7 cellular contexts compared by ENCODE assay signal in the genomic region with DNA sequence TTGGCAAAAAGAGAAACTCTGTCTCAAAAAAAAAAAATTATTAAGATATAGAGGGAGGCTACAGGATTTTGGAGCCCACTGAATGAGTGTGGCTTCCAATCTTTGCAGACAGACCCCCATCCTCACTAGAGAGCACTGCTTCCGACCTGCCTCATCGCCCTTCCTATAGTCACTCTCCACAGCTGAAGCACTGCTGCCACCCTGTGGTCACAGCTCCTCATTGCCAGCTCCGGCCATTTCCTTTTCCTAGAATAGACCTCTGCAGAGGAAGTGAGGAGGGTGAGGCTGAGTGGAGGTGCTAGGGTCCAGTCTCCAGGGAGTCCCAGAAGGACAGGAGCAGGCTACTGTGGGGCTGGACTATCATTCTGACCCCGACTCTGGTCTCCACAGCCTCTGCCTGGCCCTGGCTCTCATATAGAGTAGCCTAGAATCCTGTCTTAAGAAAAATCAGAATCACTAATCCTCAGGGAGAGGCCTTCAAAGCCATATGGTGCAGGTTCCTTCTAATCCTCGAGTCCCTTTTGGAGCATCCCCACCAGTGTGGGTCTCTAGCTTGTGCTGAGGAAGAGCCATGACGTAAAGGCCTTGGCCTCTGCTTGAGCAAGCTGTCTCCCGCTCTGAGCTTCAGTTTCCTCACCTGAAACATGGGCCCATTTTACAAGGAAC. TPM values are rescaled to one million over a fixed set of nuclear protein-coding genes. Genes with fewer than 3 reads are reported as not detected.
DNase-seq lines count a peak whose midpoint lies in the region; ATAC-seq and TF ChIP-seq lines count a peak whose summit lies in the region.

No MANE protein-coding gene starts in this region.

- H3K36me3 ChIP-seq in adrenal gland (replicated peaks in 1 of 2) (peaks cover 0 to 65% of the 10 kb centered on the region in 2 donors), heart right ventricle (peaks cover 0 to 90% (median 33%) of the 10 kb centered on the region in 9 donors)

- DNase-seq in NCI-H1694 (lab: John Stamatoyannopoulos, UW): peak; percentile 86
- DNase-seq in T-helper 1 cell: peak; percentile 49 to 79 (median 71)
- peak; percentile 80 to 95 (median 86) for DNase-seq in adrenal gland
- peak; percentile 86 to 88 for DNase-seq in heart right ventricle
- peak; percentile 92 for DNase-seq in sciatic nerve (ENCODE audit: low spot score)

- H3K9me3 ChIP-seq in adrenal gland (replicated peaks in 1 of 3): no peaks in the 10 kb centered on the region
- H3K9me3 ChIP-seq in heart right ventricle: no peaks in the 10 kb centered on the region

- TF ChIP-seq CTCF in adrenal gland (IDR thresholded peaks at IDR 0.05): peak; percentile 81 to 95 (median 92)
- TF ChIP-seq CTCF in heart right ventricle (IDR thresholded peaks at IDR 0.05): peak; percentile 86 to 96 (median 93)

- H3K27ac ChIP-seq in adrenal gland (peak overlapping the region in 2 of 5 donors; percentile 29 to 45), heart right ventricle (peak overlapping the region in 9 of 10 donors; percentile 17 to 74 (median 44))

- WGBS in adrenal gland, 4 donors: 21 to 34% (median 27%) methylated on average over 6 to 7 of the region's 7 CpGs
- 28 to 29% methylated on average over 7 of the region's 7 CpGs for WGBS in heart right ventricle, 2 donors

- H3K27me3 ChIP-seq in adrenal gland (no peaks in the 10 kb centered on the region), heart right ventricle (no peaks in the 10 kb centered on the region)

- peaks cover 7 to 19% of the 10 kb centered on the region in 2 donors for H3K4me1 ChIP-seq in adrenal gland (replicated peaks in 1 of 2)
- peaks cover 0 to 14% (median 10%) of the 10 kb centered on the region in 9 donors for H3K4me1 ChIP-seq in heart right ventricle

- H3K4me3 ChIP-seq in adrenal gland (no peak overlapping the region), heart right ventricle (no peak overlapping the region)

- no peak for TF ChIP-seq POLR2A in adrenal gland (IDR thresholded peaks at IDR 0.05)

- ATAC-seq in GM18498 (IDR thresholded peaks at IDR 0.05; ENCODE audit: unreplicated experiment): peak; percentile 90
- peak; percentile 82 for ATAC-seq in HG02852 (IDR thresholded peaks at IDR 0.05; ENCODE audit: unreplicated experiment)
- ATAC-seq in heart right ventricle: peak; percentile 77 to 91 (median 89)
- peak; percentile 80 for ATAC-seq in sciatic nerve

- intact Hi-C loops in adrenal gland (cut with DNase I) (loop anchor here in 1 of 2 donors (5.0 to 10.0 kb wide), 2 partner anchors 156 to 184 kb away; a partner anchor contains a TSS), heart right ventricle (cut with DNase I) (loop anchor here (1.0 to 10.0 kb wide), 10 partner anchors 54 to 186 kb away; a partner anchor contains a TSS), sciatic nerve (cut with DNase I) (loop anchor here (10.0 kb wide), 2 partner anchors 54 to 154 kb away; a partner anchor contains a TSS)

RNA-seq across cellular contexts. Expression of a gene that starts 1.4 kb away (rescaled TPM):
- total RNA-seq in adrenal gland: not detected
- polyA plus RNA-seq in adrenal gland: under 1 TPM in 1 of 3 donors, not detected in 2; 0.27 TPM
- not detected for total RNA-seq in heart right ventricle
- not detected for polyA plus RNA-seq in heart right ventricle
- total RNA-seq in sciatic nerve: not detected

RNA-seq across cellular contexts. Expression of a gene that starts 7.6 kb away (rescaled TPM):
- total RNA-seq in adrenal gland: 10 to 100 TPM; 22.6 to 41.7 (median 30.6) TPM
- polyA plus RNA-seq in adrenal gland: 10 to 100 TPM; 14.9 to 72.9 (median 51.7) TPM
- total RNA-seq in heart right ventricle: 10 to 100 TPM in 7 of 10 donors, 1 to 10 TPM in 3; 7.0 to 13.7 (median 11.0) TPM
- polyA plus RNA-seq in heart right ventricle: 10 to 100 TPM; 17.6 to 21.2 TPM
- total RNA-seq in sciatic nerve: 19.4 TPM

RNA-seq across cellular contexts. Expression of a gene that starts 9.4 kb away (rescaled TPM):
- total RNA-seq in adrenal gland: 10 to 100 TPM in 6 of 8 donors, 1 to 10 TPM in 2; 7.5 to 25.4 (median 16.7) TPM
- polyA plus RNA-seq in adrenal gland: 10 to 100 TPM in 2 of 3 donors, 1 to 10 TPM in 1; 6.9 to 85.1 (median 69.8) TPM
- total RNA-seq in heart right ventricle: 10 to 100 TPM in 1 of 10 donors, 1 to 10 TPM in 9; 2.9 to 10.1 (median 4.3) TPM
- polyA plus RNA-seq in heart right ventricle: 10 to 100 TPM in 1 of 2 donors, 1 to 10 TPM in 1; 6.5 to 19.4 TPM
- total RNA-seq in sciatic nerve: 28.6 TPM

RNA-seq across cellular contexts. Expression of a gene that starts 56.8 kb away (rescaled TPM):
- total RNA-seq in adrenal gland (1,000 to 10,000 TPM in 2 of 8 donors, 100 to 1,000 TPM in 6; 300 to 1,158 (median 628) TPM), heart right ventricle (100 to 1,000 TPM; 492 to 579 (median 559) TPM), sciatic nerve (772 TPM)
- polyA plus RNA-seq in adrenal gland (100 to 1,000 TPM; 521 to 757 (median 545) TPM), heart right ventricle (100 to 1,000 TPM; 281 to 288 TPM)
